In the genomic region with DNA sequence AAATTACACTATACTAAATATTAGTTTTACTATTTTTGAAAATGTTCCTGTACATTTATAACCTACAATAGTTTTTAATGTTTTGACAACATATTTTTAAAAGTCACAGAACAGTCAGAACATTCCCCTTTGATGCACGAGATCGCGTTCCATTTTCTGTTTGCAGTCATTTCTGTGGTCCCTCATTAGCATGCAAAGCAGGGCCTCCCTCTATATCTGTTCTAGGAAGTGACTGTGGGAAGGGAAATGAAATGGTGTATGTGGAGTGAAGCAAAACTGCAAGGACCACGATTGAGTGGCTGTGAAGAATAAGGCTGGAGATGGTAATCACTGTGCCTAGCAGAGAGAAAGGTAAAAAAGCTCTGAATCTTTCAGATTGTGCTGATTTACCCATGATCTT, we compare ENCODE assay signal across 7 cellular contexts.
A peak's percentile ranks its signal among the peaks of the same experiment; 100 is the strongest.
DNase-seq lines count a peak whose midpoint lies in the region; ATAC-seq lines count a peak whose summit lies in the region.
"Not testable (repeated sequence)": the region's sequence is repeated elsewhere in the genome, so short reads cannot be mapped to it uniquely, and the experiment has no call there.

No MANE protein-coding gene starts in this region.

- DNase-seq in activated naive CD8-positive, alpha-beta T cell treated with anti-CD3 and anti-CD28 coated beads, Interleukin-2, amount 50 U/mL, for 24 hours, result not testable (repeated sequence)

- not testable (repeated sequence) for H3K27ac Mint-ChIP-seq in activated naive CD8-positive, alpha-beta T cell treated with anti-CD3 and anti-CD28 coated beads, Interleukin-2, amount 50 U/mL, for 24 hours

- H3K27me3 Mint-ChIP-seq in activated naive CD8-positive, alpha-beta T cell treated with anti-CD3 and anti-CD28 coated beads, Interleukin-2, amount 50 U/mL, for 24 hours, result peaks cover 15% of the 10 kb centered on the region

- not testable (repeated sequence) for H3K9me3 Mint-ChIP-seq in activated naive CD8-positive, alpha-beta T cell treated with anti-CD3 and anti-CD28 coated beads, Interleukin-2, amount 50 U/mL, for 24 hours

- peak; percentile 92 for ATAC-seq in GM18520 (IDR thresholded peaks at IDR 0.05; ENCODE audit: unreplicated experiment)
- peak; percentile 90 for ATAC-seq in GM19351 (IDR thresholded peaks at IDR 0.05; ENCODE audit: unreplicated experiment)
- peak; percentile 92 for ATAC-seq in GM21528 (IDR thresholded peaks at IDR 0.05; ENCODE audit: low FRiP score, unreplicated experiment)
- ATAC-seq in HG02759 (IDR thresholded peaks at IDR 0.05; ENCODE audit: unreplicated experiment), result peak; percentile 78
- peak; percentile 96 for ATAC-seq in HG03095 (IDR thresholded peaks at IDR 0.05; ENCODE audit: unreplicated experiment)
- ATAC-seq in HG03469 (IDR thresholded peaks at IDR 0.05; ENCODE audit: unreplicated experiment), result peak; percentile 95
- ATAC-seq in activated naive CD8-positive, alpha-beta T cell treated with anti-CD3 and anti-CD28 coated beads, Interleukin-2, amount 50 U/mL, for 24 hours, result peak; percentile 76

- not testable (repeated sequence) for H3K36me3 Mint-ChIP-seq in activated naive CD8-positive, alpha-beta T cell treated with anti-CD3 and anti-CD28 coated beads, Interleukin-2, amount 50 U/mL, for 24 hours (ENCODE audit: low read depth)

- H3K4me3 Mint-ChIP-seq in activated naive CD8-positive, alpha-beta T cell treated with anti-CD3 and anti-CD28 coated beads, Interleukin-2, amount 50 U/mL, for 24 hours, result not testable (repeated sequence)

- not testable (repeated sequence) for H3K4me1 Mint-ChIP-seq in activated naive CD8-positive, alpha-beta T cell treated with anti-CD3 and anti-CD28 coated beads, Interleukin-2, amount 50 U/mL, for 24 hours
